Comparison of ENCODE assay signal across 9 cellular contexts in genomic region chr1:172442843-172443565, GRCh38. TPM values are rescaled to one million over a fixed set of nuclear protein-coding genes. Genes with fewer than 3 reads are reported as not detected.
DNase-seq lines count a peak whose midpoint lies in the region; ATAC-seq and TF ChIP-seq lines count a peak whose summit lies in the region.
"Had no signal": no experiment of that assay in that cellular context is flagged by ENCODE, and none has a peak within 500 bp of the region (broad histone marks: within the 10 kb centered on the region; RNA-seq: fewer than 3 reads in every experiment).

No MANE protein-coding gene starts in this region.

- peaks cover 26% of the 10 kb centered on the region for H3K36me3 Mint-ChIP-seq in activated T-cell treated with anti-CD3 and anti-CD28 coated beads, Interleukin-2, amount 50 U/mL, for 4 hours (ENCODE audit: insufficient read depth)

- intact Hi-C loops in adrenal gland (cut with DNase I) (loop anchor here in 1 of 2 donors (10.0 kb wide), 1 partner anchor 82 kb away; no protein-coding TSS in a partner anchor), lower leg skin (cut with DNase I; ENCODE audit: low total_unique reads) (loop anchor here (10.0 kb wide), 1 partner anchor 92 kb away; the partner anchor contains the start of gene SUCO), transverse colon (cut with DNase I; ENCODE audit: low total_unique reads) (no loop called here)

- TF ChIP-seq POLR2A in adrenal gland (IDR thresholded peaks at IDR 0.05) = no peak
- TF ChIP-seq POLR2A in lower leg skin (IDR thresholded peaks at IDR 0.05) = no peak
- TF ChIP-seq POLR2A in transverse colon (IDR thresholded peaks at IDR 0.05) = no peak

- H3K27ac ChIP-seq in adrenal gland = peak overlapping the region in 1 of 5 donors; percentile 62
- peak overlapping the region; percentile 79 to 92 (median 82) for H3K27ac ChIP-seq in transverse colon

- ATAC-seq in activated T-cell treated with anti-CD3 and anti-CD28 coated beads, Interleukin-2, amount 50 U/mL, for 4 hours = no peak
- no peak for ATAC-seq in GM19324 (IDR thresholded peaks at IDR 0.05; ENCODE audit: low FRiP score, unreplicated experiment)

- TF ChIP-seq CTCF in adrenal gland (IDR thresholded peaks at IDR 0.05) (no peak), lower leg skin (IDR thresholded peaks at IDR 0.05) (no peak), transverse colon (IDR thresholded peaks at IDR 0.05) (no peak)

- peaks cover 37% of the 10 kb centered on the region for H3K4me1 Mint-ChIP-seq in activated T-cell treated with anti-CD3 and anti-CD28 coated beads, Interleukin-2, amount 50 U/mL, for 4 hours (ENCODE audit: low read depth)

- DNase-seq in activated T-cell treated with anti-CD3 and anti-CD28 coated beads, Interleukin-2, amount 50 U/mL, for 4 hours = no peak
- no peak for DNase-seq in activated T-cell treated with anti-CD3 and anti-CD28 coated beads, Interleukin-2, amount 50 U/mL, for 48 hours
- DNase-seq in adrenal gland = no peak
- DNase-seq in lower leg skin (ENCODE audit: low spot score in 2 of 2) = no peak
- DNase-seq in transverse colon = no peak
- no peak for DNase-seq in KBM-7
- no peak for DNase-seq in SHP77 (lab: John Stamatoyannopoulos, UW)

- H3K36me3 ChIP-seq in adrenal gland (replicated peaks in 1 of 2) = no peaks in the 10 kb centered on the region
- no peaks in the 10 kb centered on the region for H3K36me3 ChIP-seq in transverse colon

- 52 to 67% (median 57%) methylated on average over 3 of the region's 3 CpGs for WGBS in adrenal gland, 4 donors
- 62 to 65% methylated on average over 3 of the region's 3 CpGs for WGBS in lower leg skin, 2 donors
- 64 to 69% methylated on average over 3 of the region's 3 CpGs for WGBS in transverse colon (ENCODE audit: low coverage in 1 of 2), 2 donors

- H3K4me3 Mint-ChIP-seq in activated T-cell treated with anti-CD3 and anti-CD28 coated beads, Interleukin-2, amount 50 U/mL, for 4 hours = peak overlapping the region; percentile 94

- no peaks in the 10 kb centered on the region for H3K27me3 Mint-ChIP-seq in activated T-cell treated with anti-CD3 and anti-CD28 coated beads, Interleukin-2, amount 50 U/mL, for 4 hours (ENCODE audit: low read depth)

- H3K4me1 ChIP-seq in adrenal gland (replicated peaks in 1 of 2) = peaks cover 0 to 14% of the 10 kb centered on the region in 2 donors
- peaks cover 6 to 17% (median 9%) of the 10 kb centered on the region in 4 donors for H3K4me1 ChIP-seq in transverse colon

- H3K9me3 Mint-ChIP-seq in activated T-cell treated with anti-CD3 and anti-CD28 coated beads, Interleukin-2, amount 50 U/mL, for 4 hours = no peaks in the 10 kb centered on the region

- no peaks in the 10 kb centered on the region for H3K27me3 ChIP-seq in adrenal gland
- H3K27me3 ChIP-seq in transverse colon = no peaks in the 10 kb centered on the region

- TF ChIP-seq EP300 in transverse colon (IDR thresholded peaks at IDR 0.05; ENCODE audit: low read depth) = no peak

- H3K9me3 ChIP-seq in adrenal gland (replicated peaks in 1 of 3) (no peaks in the 10 kb centered on the region), transverse colon (no peaks in the 10 kb centered on the region)

- in situ Hi-C loops in transverse colon (cut with MboI; ENCODE audit: low pct_ligation_motif_present in 1 of 4, low pct_unique_long_range_greater_than_20kb in 1 of 4, low sequenced_read_pairs in 3 of 4) = loop anchor here in 1 of 4 donors (25.0 kb wide), 2 partner anchors 431 to 656 kb away; partner anchors contain the start of gene METTL13
- in situ Hi-C loops in KBM-7 (cut with MboI; ENCODE audit: low pct_unique_long_range_greater_than_20kb, low sequenced_read_pairs) = no loop called here

- peak overlapping the region; percentile 44 to 94 (median 80) for H3K4me3 ChIP-seq in adrenal gland
- peak overlapping the region; percentile 86 for H3K4me3 ChIP-seq in lower leg skin (ENCODE audit: low read depth, poor library complexity, severe bottlenecking)
- peak overlapping the region; percentile 61 to 98 (median 86) for H3K4me3 ChIP-seq in transverse colon

RNA-seq across cellular contexts. Expression of gene PIGC, which starts 0.9 kb away (rescaled TPM):
- total RNA-seq in activated T-cell treated with anti-CD3 and anti-CD28 coated beads, Interleukin-2, amount 50 U/mL, for 4 hours = 10 to 100 TPM; 16.8 to 19.1 (median 17.8) TPM
- total RNA-seq in adrenal gland (10 to 100 TPM; 19.7 to 33.6 (median 25.2) TPM), lower leg skin (10 to 100 TPM; 26.2 to 60.3 (median 48.4) TPM), transverse colon (10 to 100 TPM in 3 of 4 donors, 1 to 10 TPM in 1; 9.8 to 43.8 (median 22.8) TPM)
- 10 to 100 TPM; 20.3 to 30.9 (median 27.7) TPM for polyA plus RNA-seq in adrenal gland

RNA-seq across cellular contexts. Expression of gene C1orf105, which starts 22.5 kb away (rescaled TPM):
- total RNA-seq in activated T-cell treated with anti-CD3 and anti-CD28 coated beads, Interleukin-2, amount 50 U/mL, for 4 hours = not detected
- under 1 TPM in 2 of 8 donors, not detected in 6; 0.39 to 0.80 TPM for total RNA-seq in adrenal gland
- under 1 TPM in 1 of 3 donors, not detected in 2; 0.37 TPM for polyA plus RNA-seq in adrenal gland
- total RNA-seq in lower leg skin = 1 to 10 TPM in 3 of 4 donors, not detected in 1; 2.1 to 4.6 (median 3.0) TPM
- not detected for total RNA-seq in transverse colon
- total RNA-seq: M059J had no signal
